21 cellular contexts compared by ENCODE assay signal in genomic region chr13:98934243-98934642, GRCh38. TPM values are rescaled to one million over a fixed set of nuclear protein-coding genes. Genes with fewer than 3 reads are reported as not detected.
DNase-seq lines count a peak whose midpoint lies in the region; ATAC-seq, FAIRE-seq and TF ChIP-seq lines count a peak whose summit lies in the region.
"Had no signal": no experiment of that assay in that cellular context is flagged by ENCODE, and none has a peak within 500 bp of the region (broad histone marks: within the 10 kb centered on the region; RNA-seq: fewer than 3 reads in every experiment).

No MANE protein-coding gene starts in this region.

- in situ Hi-C loops in HepG2 (cut with HindIII; ENCODE audit: extremely low pct_ligation_motif_present, low pct_unique_long_range_greater_than_20kb) = no loop called here

- 84% methylated on average over 3 of the region's 3 CpGs for WGBS in HepG2 (ENCODE audit: low lambda C conversion rate)
- WGBS in right lobe of liver (ENCODE audit: insufficient coverage, low coverage, low lambda C conversion rate, missing lambda C conversion rate) = 97% methylated on average over 3 of the region's 3 CpGs
- WGBS in trophoblast cell (ENCODE audit: extremely low coverage, insufficient coverage, insufficient read length) = no CpG with 5 or more reads among the region's 3 CpGs

- H2BK5ac ChIP-seq in trophoblast cell (ENCODE audit: low read depth, low read length, poor library complexity) = no peak overlapping the region

- no peak for TF ChIP-seq RAD21 in HepG2 (CRISPR knock-in tag; IDR thresholded peaks at IDR 0.05)

- POLR2A ChIA-PET in HepG2 (lab: Yijun Ruan, JAX) = no interaction called here

- H3K27ac ChIP-seq in HepG2 (ENCODE audit: extremely low read length, insufficient read depth, low read length) = no peak overlapping the region
- H3K27ac ChIP-seq in right lobe of liver = no peak overlapping the region
- no peak overlapping the region for H3K27ac ChIP-seq in trophoblast cell (ENCODE audit: low read depth, low read length)
- H3K27ac ChIP-seq: 22Rv1, BLaER1, C4-2B had no signal

- no peaks in the 10 kb centered on the region; a peak in 1 of 5 replicates for H3K27me3 ChIP-seq in HepG2 (ENCODE audit: control insufficient read depth in 1 of 2, insufficient read depth in 2 of 2, low read length in 2 of 2)
- H3K27me3 ChIP-seq in right lobe of liver = no peaks in the 10 kb centered on the region
- no peaks in the 10 kb centered on the region for H3K27me3 ChIP-seq in bronchial epithelial cell (ENCODE audit: control insufficient read depth, insufficient read depth, low read length)
- H3K27me3 ChIP-seq in trophoblast cell (ENCODE audit: insufficient read depth, low read length) = no peaks in the 10 kb centered on the region
- H3K27me3 ChIP-seq: BLaER1 had no signal

- no peaks in the 10 kb centered on the region for H3K79me2 ChIP-seq in HepG2 (ENCODE audit: insufficient read depth, low read length)
- peaks cover 1% of the 10 kb centered on the region for H3K79me2 ChIP-seq in trophoblast cell (ENCODE audit: control insufficient read depth, insufficient read depth, low read length, poor library complexity)

- peak overlapping the region; percentile 40 for H3K4ac ChIP-seq in trophoblast cell (ENCODE audit: low read depth, low read length)

- no peak overlapping the region for H3K14ac ChIP-seq in trophoblast cell (ENCODE audit: low read length)

- H2AFZ ChIP-seq in HepG2 (ENCODE audit: low read length) = no peak overlapping the region
- H2AFZ ChIP-seq in trophoblast cell (ENCODE audit: insufficient read depth, low read length, poor library complexity) = no peak overlapping the region

- no peak overlapping the region for H3K4me3 ChIP-seq in HepG2 (replicated peaks in 1 of 3; ENCODE audit: insufficient read depth in 1 of 3, low read depth in 2 of 3, low read length in 3 of 3)
- H3K4me3 ChIP-seq in right lobe of liver = no peak overlapping the region
- H3K4me3 ChIP-seq in bronchial epithelial cell (ENCODE audit: low read depth, low read length) = no peak overlapping the region
- H3K4me3 ChIP-seq in trophoblast cell (ENCODE audit: low read depth, low read length) = no peak overlapping the region
- H3K4me3 ChIP-seq: BLaER1 had no signal

- H3K36me3 ChIP-seq in HepG2 (replicated peaks in 1 of 2; ENCODE audit: control insufficient read depth in 1 of 2, insufficient read depth in 2 of 2, low read length in 2 of 2) (no peaks in the 10 kb centered on the region), right lobe of liver (no peaks in the 10 kb centered on the region), bronchial epithelial cell (ENCODE audit: control insufficient read depth, insufficient read depth, low read length) (peaks cover 3% of the 10 kb centered on the region), trophoblast cell (ENCODE audit: control insufficient read depth in 1 of 2, insufficient read depth in 2 of 2, low read length in 2 of 2) (peaks cover 1 to 2% of the 10 kb centered on the region in 2 experiments)

- peaks cover 8% of the 10 kb centered on the region for H3K79me1 ChIP-seq in trophoblast cell (ENCODE audit: low read length)

- no peak overlapping the region for H4K12ac ChIP-seq in trophoblast cell (ENCODE audit: low read depth, low read length)

- no peak for FAIRE-seq in HepG2 (lab: Jason Lieb, UNC)
- peak; percentile 7 for FAIRE-seq in bronchial epithelial cell (lab: Jason Lieb, UNC)
- FAIRE-seq: A204.1, G401.6, GM12892 had no signal

- CTCF ChIA-PET in HepG2 (lab: Yijun Ruan, JAX; ENCODE audit: low intra/inter-chr PET ratio, low total read pairs) = no interaction called here

- no peaks in the 10 kb centered on the region for H4K20me1 ChIP-seq in HepG2 (ENCODE audit: insufficient read depth, low read length)
- H4K20me1 ChIP-seq: BLaER1 had no signal

- no peak overlapping the region for H3K4me2 ChIP-seq in HepG2 (ENCODE audit: low read depth, low read length)
- H3K4me2 ChIP-seq in trophoblast cell (ENCODE audit: low read length) = no peak overlapping the region
- H3K4me2 ChIP-seq: BLaER1 had no signal

- no peak overlapping the region for H3K18ac ChIP-seq in trophoblast cell (ENCODE audit: low read length)

- H3K9ac ChIP-seq in HepG2 (ENCODE audit: insufficient read depth, low read depth, low read length) (no peak overlapping the region), trophoblast cell (ENCODE audit: low read length) (no peak overlapping the region)
- H3K9ac ChIP-seq: BLaER1 had no signal

- H3K23ac ChIP-seq in trophoblast cell (ENCODE audit: low read length) = no peak overlapping the region

- DNase-seq in HepG2 (ENCODE audit: low spot score) (no peak), right lobe of liver (no peak), bronchial epithelial cell (ENCODE audit: low read depth) (no peak), trophoblast cell (no peak), NCI-H1694 treated with DMSO at 0.1 percent for 48 hours (lab: John Stamatoyannopoulos, UW) (no peak)
- DNase-seq: Caco-2; CD4-positive, CD25-positive, alpha-beta regulatory T cell; CD8-positive, alpha-beta T cell; DMS153; DND-41; GOT3; H9; HFFc6 had no signal

- H2AK5ac ChIP-seq in trophoblast cell (ENCODE audit: low read length) = no peak overlapping the region

- TF ChIP-seq CTCF in HepG2 (CRISPR knock-in tag; IDR thresholded peaks at IDR 0.05) (no peak), right lobe of liver (IDR thresholded peaks at IDR 0.05) (no peak), bronchial epithelial cell (IDR thresholded peaks at IDR 0.05; ENCODE audit: insufficient read depth, low read length, severe bottlenecking) (no peak)

- H3K4me1 ChIP-seq in HepG2 (ENCODE audit: insufficient read depth, low read length) (no peaks in the 10 kb centered on the region), right lobe of liver (no peaks in the 10 kb centered on the region), trophoblast cell (ENCODE audit: control insufficient read depth in 1 of 2, insufficient read depth in 2 of 2, low read length in 2 of 2) (peaks cover 5 to 6% of the 10 kb centered on the region in 2 experiments)

- no TSS peak for BruUV-seq in HepG2 (replicated peaks; lab: Mats Ljungman, UMichigan)

- H3K9me3 ChIP-seq in HepG2 (ENCODE audit: low read length) = no peaks in the 10 kb centered on the region; the same call in 1 of the 2 replicates
- H3K9me3 ChIP-seq in right lobe of liver = peaks cover 0 to 6% (median 0%) of the 10 kb centered on the region in 4 donors
- peaks cover 4% of the 10 kb centered on the region for H3K9me3 ChIP-seq in trophoblast cell (ENCODE audit: insufficient read depth, low read depth, low read length)

- H4K91ac ChIP-seq in trophoblast cell (ENCODE audit: low read depth, low read length) = no peak overlapping the region

- no peak for ATAC-seq in HepG2
- no peak for ATAC-seq in right lobe of liver
- no peak for ATAC-seq in GM18907 (IDR thresholded peaks at IDR 0.05; ENCODE audit: unreplicated experiment)
- ATAC-seq: CD8-positive, alpha-beta T cell; HCT116 had no signal

- H4K8ac ChIP-seq in trophoblast cell (ENCODE audit: low read depth, low read length) = no peak overlapping the region

- H2BK12ac ChIP-seq in trophoblast cell (ENCODE audit: low read length) = no peak overlapping the region

- TF ChIP-seq EP300 in HepG2 (IDR thresholded peaks at IDR 0.05; ENCODE audit: low read depth in 2 of 2, low read length in 2 of 2) (no peak), HepG2 (CRISPR knock-in tag; IDR thresholded peaks at IDR 0.05; ENCODE audit: borderline replicate concordance) (no peak)

- TF ChIP-seq POLR2A in HepG2 (IDR thresholded peaks at IDR 0.05; ENCODE audit: insufficient read depth in 1 of 2, low read depth in 2 of 2, low read length in 2 of 2) (no peak), right lobe of liver (IDR thresholded peaks at IDR 0.05) (no peak)

- intact Hi-C loops in HepG2 (cut with micrococcal nuclease; ENCODE audit: unreplicated experiment) (no loop called here), right lobe of liver (cut with DNase I) (no loop called here)

- H2BK120ac ChIP-seq in trophoblast cell (ENCODE audit: insufficient read depth, low read length, poor library complexity) = no peak overlapping the region

TF ChIP-seq in HepG2, 621 proteins besides CTCF, POLR2A, EP300 and RAD21:
- TF ChIP-seq HDAC1 (CRISPR knock-in tag; IDR thresholded peaks at IDR 0.05) (no peak), ZNF331 (CRISPR knock-in tag; IDR thresholded peaks at IDR 0.05) (peak; percentile 97)
TF ChIP-seq in HepG2: peak in this region for 1.

RNA-seq across cellular contexts. Expression of gene DOCK9, which starts 43.6 kb away (rescaled TPM):
- 0.97 and 2.0 TPM in 2 replicates for total RNA-seq in HepG2 (2016; rRNA removed; fragmentation: Illumina TruSeq; extraction: Trizol)
- total RNA-seq in HepG2 (2016; cell fraction: cytosol; rRNA removed; fragmentation: Illumina TruSeq; extraction: Trizol; ENCODE audit: low read depth) = 0.10 and 0.62 TPM in 2 replicates
- 1.1 and 1.3 TPM in 2 replicates for total RNA-seq in HepG2 (2016; cell fraction: insoluble cytoplasmic fraction; rRNA removed; fragmentation: Illumina TruSeq; extraction: Trizol)
- 0.31 and 0.65 TPM in 2 replicates for total RNA-seq in HepG2 (2016; cell fraction: membrane; rRNA removed; fragmentation: Illumina TruSeq; extraction: Trizol)
- 1.1 and 1.3 TPM in 2 replicates for total RNA-seq in HepG2 (2016; cell fraction: nucleus; rRNA removed; fragmentation: Illumina TruSeq; extraction: Trizol)
- polyA plus RNA-seq in HepG2 (2011; rRNA removed) = 0.44 and 1.8 TPM in 2 replicates
- 0.90 and 0.91 TPM in 2 replicates for polyA plus RNA-seq in HepG2 (2011; cell fraction: cytosol; rRNA removed)
- 1.1 and 1.4 TPM in 2 replicates for polyA plus RNA-seq in HepG2 (2011; cell fraction: nucleus; rRNA removed)
- polyA plus RNA-seq in HepG2 (2012) = 1.4 and 2.1 TPM in 2 replicates
- 0.03 and 0.12 TPM in 2 replicates for polyA plus RNA-seq in HepG2 (2016; cell fraction: cytosol; fragmentation: Illumina TruSeq; extraction: Trizol; ENCODE audit: low read depth)
- polyA plus RNA-seq in HepG2 (2016; cell fraction: insoluble cytoplasmic fraction; fragmentation: Illumina TruSeq; extraction: Trizol; ENCODE audit: low read depth) = 0.71 and 1.6 TPM in 2 replicates
- 0.06 and 0.08 TPM in 2 replicates for polyA plus RNA-seq in HepG2 (2016; cell fraction: membrane; fragmentation: Illumina TruSeq; extraction: Trizol; ENCODE audit: low read depth)
- 1.8 and 4.8 TPM in 2 replicates for polyA plus RNA-seq in HepG2 (2016; cell fraction: nucleus; fragmentation: Illumina TruSeq; extraction: Trizol; ENCODE audit: insufficient read depth, low read depth)
- polyA minus RNA-seq in HepG2 (2011; rRNA and poly(A)+ RNA removed; ENCODE audit: low replicate concordance) = 2.7 and 35.6 TPM in 2 replicates
- polyA minus RNA-seq in HepG2 (2011; cell fraction: cytosol; rRNA and poly(A)+ RNA removed) = 1.1 and 1.3 TPM in 2 replicates
- 2.4 and 5.8 TPM in 2 replicates for polyA minus RNA-seq in HepG2 (2011; cell fraction: nucleus; rRNA and poly(A)+ RNA removed)
- total RNA-seq in right lobe of liver = 10 to 100 TPM; 16.5 to 24.3 (median 18.1) TPM
- total RNA-seq in bronchial epithelial cell = 62.1 and 72.9 TPM in 2 replicates
- polyA plus RNA-seq in trophoblast cell (2013) = 135 and 138 TPM in 2 replicates
